Comparison of ENCODE assay signal across 8 cellular contexts in the genomic region with DNA sequence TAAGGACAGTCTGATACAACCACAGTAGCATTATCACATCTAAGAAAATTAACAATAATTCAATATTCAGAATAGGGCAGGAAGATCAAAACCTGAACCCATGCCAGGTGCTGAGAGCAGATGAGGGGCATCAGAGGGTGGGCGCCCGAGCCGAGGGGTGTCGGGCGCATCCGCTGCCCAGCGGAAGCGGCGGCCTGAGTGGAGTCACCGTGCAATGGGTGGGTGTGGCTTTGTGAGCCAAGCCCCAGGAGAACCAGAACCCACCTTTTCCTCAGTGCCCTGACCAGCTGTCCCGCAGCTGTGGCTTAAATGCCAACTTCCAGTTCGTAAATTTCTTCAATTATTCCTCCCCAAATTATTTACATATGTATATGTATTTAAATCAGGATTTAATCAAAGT. TPM values are rescaled to one million over a fixed set of nuclear protein-coding genes. Genes with fewer than 3 reads are reported as not detected.
DNase-seq lines count a peak whose midpoint lies in the region; ATAC-seq and TF ChIP-seq lines count a peak whose summit lies in the region.

No MANE protein-coding gene starts in this region.

- H3K27me3 Mint-ChIP-seq in activated CD4-positive, alpha-beta T cell treated with anti-CD3 and anti-CD28 coated beads for 36 hours = no peaks in the 10 kb centered on the region

- H3K9me3 Mint-ChIP-seq in activated CD4-positive, alpha-beta T cell treated with anti-CD3 and anti-CD28 coated beads for 36 hours (ENCODE audit: low read depth) = no peaks in the 10 kb centered on the region

- POLR2A ChIA-PET in activated CD4-positive, alpha-beta T cell treated with anti-CD3 and anti-CD28 coated beads for 36 hours (lab: Charles Lee) = interaction anchor here (0.6 kb wide), 1 partner anchor 325 kb away, joined by 6 read pairs; no protein-coding TSS in a partner anchor
- POLR2A ChIA-PET in GM10248 (lab: Yijun Ruan, JAX) = no interaction called here

- intact Hi-C loops in activated CD4-positive, alpha-beta T cell treated with anti-CD3 and anti-CD28 coated beads for 36 hours (cut with DNase I, micrococcal nuclease) = loop anchor here in 1 of 2 experiments (1.0 kb wide), 1 partner anchor 29 kb away; no protein-coding TSS in a partner anchor
- intact Hi-C loops in left colon (cut with DNase I, micrococcal nuclease) = no loop called here

- H3K27ac ChIP-seq in stomach smooth muscle (ENCODE audit: low read length) = no peak overlapping the region

- H3K4me3 ChIP-seq in astrocyte of the cerebellum (ENCODE audit: low read depth, low read length) = peak overlapping the region; percentile 23
- H3K4me3 ChIP-seq in stomach smooth muscle (ENCODE audit: low read length in 2 of 2) = peak overlapping the region; percentile 60 to 75

- CTCF ChIA-PET in activated CD4-positive, alpha-beta T cell treated with anti-CD3 and anti-CD28 coated beads for 36 hours (lab: Charles Lee) = interaction anchor here (0.6 to 1.4 kb wide), 7 partner anchors 22 to 99 kb away, joined by 3 to 15 read pairs (median 3); a partner anchor contains a TSS
- CTCF ChIA-PET in GM10248 (lab: Yijun Ruan, JAX) = interaction anchor here (0.9 to 1.6 kb wide), 4 partner anchors 12 to 86 kb away, joined by 3 to 5 read pairs (median 4); no protein-coding TSS in a partner anchor

- H3K4me3 Mint-ChIP-seq in activated CD4-positive, alpha-beta T cell treated with anti-CD3 and anti-CD28 coated beads for 36 hours = peak overlapping the region; percentile 50

- in situ Hi-C loops in astrocyte of the cerebellum (cut with HindIII; ENCODE audit: low sequenced_read_pairs) (no loop called here), GM13976 (cut with MboI; ENCODE audit: low sequenced_read_pairs, unreplicated experiment) (no loop called here)

- H3K27ac Mint-ChIP-seq in activated CD4-positive, alpha-beta T cell treated with anti-CD3 and anti-CD28 coated beads for 36 hours = no peak overlapping the region

- TF ChIP-seq CTCF in astrocyte of the cerebellum (IDR thresholded peaks at IDR 0.05; ENCODE audit: low read depth, low read length, missing control alignments) (no peak), GM13976 (IDR thresholded peaks at IDR 0.05; ENCODE audit: borderline replicate concordance, control extremely low read depth, extremely low read depth, insufficient read depth, missing control alignments) (no peak), GM10248 (IDR thresholded peaks at IDR 0.05; ENCODE audit: control extremely low read depth, extremely low read depth, low read depth, missing control alignments) (no peak)

- H3K9me3 ChIP-seq in stomach smooth muscle (ENCODE audit: control insufficient read depth in 2 of 2, low read length in 2 of 2) = no peaks in the 10 kb centered on the region

- peaks cover 20% of the 10 kb centered on the region for H3K4me1 Mint-ChIP-seq in activated CD4-positive, alpha-beta T cell treated with anti-CD3 and anti-CD28 coated beads for 36 hours

- peak overlapping the region; percentile 56 to 62 for H3K9ac ChIP-seq in stomach smooth muscle (ENCODE audit: low read length in 2 of 2)

- no peaks in the 10 kb centered on the region for H3K36me3 Mint-ChIP-seq in activated CD4-positive, alpha-beta T cell treated with anti-CD3 and anti-CD28 coated beads for 36 hours (ENCODE audit: low read depth)

- no peaks in the 10 kb centered on the region for H3K27me3 ChIP-seq in stomach smooth muscle (ENCODE audit: control insufficient read depth in 1 of 2, insufficient read depth in 2 of 2, low read length in 2 of 2)

- no peak for DNase-seq in activated CD4-positive, alpha-beta T cell treated with anti-CD3 and anti-CD28 coated beads for 36 hours
- DNase-seq in activated CD4-positive, alpha-beta T cell treated with anti-CD3 and anti-CD28 coated beads, Interleukin-2, amount 50 U/mL, for 1 hour = no peak
- DNase-seq in astrocyte of the cerebellum (ENCODE audit: low read depth) (no peak), left colon (peak in 1 of 2 donors; percentile 30), GM13976 (ENCODE audit: low spot score) (no peak), GM10248 (ENCODE audit: extremely low spot score) (no peak)
- DNase-seq in stimulated activated CD4-positive, alpha-beta T cell treated with anti-CD3 and anti-CD28 coated beads, Interleukin-1b, Interleukin-23, amount 100 ng/mL, for 48 hours = no peak

- H3K4me1 ChIP-seq in stomach smooth muscle (ENCODE audit: control insufficient read depth, insufficient read depth, low read length) = peaks cover 14% of the 10 kb centered on the region

- no peaks in the 10 kb centered on the region for H3K36me3 ChIP-seq in stomach smooth muscle (ENCODE audit: control insufficient read depth in 2 of 2, insufficient read depth in 2 of 2, low read length in 2 of 2)

- no peak for ATAC-seq in activated CD4-positive, alpha-beta T cell treated with anti-CD3 and anti-CD28 coated beads for 36 hours
- ATAC-seq in left colon = peak; percentile 62

RNA-seq across cellular contexts. Expression of a gene that starts 1.1 kb away (rescaled TPM):
- 10 to 100 TPM in 1 of 2 experiments, 1 to 10 TPM in 1; 7.4 to 10.1 TPM for total RNA-seq in activated CD4-positive, alpha-beta T cell treated with anti-CD3 and anti-CD28 coated beads for 36 hours
- total RNA-seq in left colon = 10 to 100 TPM; 12.8 to 14.1 TPM

RNA-seq across cellular contexts. Expression of a gene that starts 29.6 kb away (rescaled TPM):
- 10 to 100 TPM; 13.3 to 18.8 TPM for total RNA-seq in activated CD4-positive, alpha-beta T cell treated with anti-CD3 and anti-CD28 coated beads for 36 hours
- 10 to 100 TPM; 51.6 to 57.0 TPM for total RNA-seq in left colon

RNA-seq across cellular contexts. Expression of a gene that starts 38.7 kb away (rescaled TPM):
- total RNA-seq in activated CD4-positive, alpha-beta T cell treated with anti-CD3 and anti-CD28 coated beads for 36 hours = 100 to 1,000 TPM in 1 of 2 experiments, 10 to 100 TPM in 1; 95.2 to 113 TPM
- 10 to 100 TPM; 57.1 to 60.9 TPM for total RNA-seq in left colon
